ENCODE assay signal across 27 cellular contexts in genomic region chr2:6856548-6856920, GRCh38. TPM values are rescaled to one million over a fixed set of nuclear protein-coding genes. Genes with fewer than 3 reads are reported as not detected.
"Had no signal": no experiment of that assay in that cellular context is flagged by ENCODE, and none has a peak within 500 bp of the region (broad histone marks: within the 10 kb centered on the region; RNA-seq: fewer than 3 reads in every experiment).

No MANE protein-coding gene starts in this region.

- H3K4me1 ChIP-seq: ascending aorta, body of pancreas had no signal

- H3K27ac ChIP-seq: ascending aorta, body of pancreas, SK-N-MC, VCaP had no signal

- H3K4me3 Mint-ChIP-seq: activated T-cell treated with anti-CD3 and anti-CD28 coated beads, Interleukin-2, amount 50 U/mL, for 72 hours; central memory CD8-positive, alpha-beta T cell; T-cell had no signal

- DNase-seq: activated CD4-positive, alpha-beta T cell treated with anti-CD3 and anti-CD28 coated beads for 4 hours; activated CD4-positive, alpha-beta T cell treated with anti-CD3 and anti-CD28 coated beads, Interleukin-2, amount 50 U/mL, for 4 hours; activated CD8-positive, alpha-beta memory T cell treated with anti-CD3 and anti-CD28 coated beads for 24 hours; activated naive CD4-positive, alpha-beta T cell treated with anti-CD3 and anti-CD28 coated beads, Interleukin-2, amount 50 U/mL, for 16 hours; activated T-cell treated with anti-CD3 and anti-CD28 coated beads, Interleukin-2, amount 50 U/mL, for 72 hours; amniotic stem cell; body of pancreas; Karpas-422; NCI-H1092 treated with DMSO at 0.1 percent for 48 hours; NCI-H1417 treated with DMSO at 0.1 percent for 48 hours; NCI-H1694; NCI-H2029; NCI-H2107; NCI-H2171 treated with DMSO at 0.1 percent for 48 hours; NCI-H226; NCI-H526; NCI-H774; RPMI8226; T-cell; T-helper 2 cell had no signal

- H3K27me3 ChIP-seq: ascending aorta, body of pancreas had no signal

- ATAC-seq: activated T-cell treated with anti-CD3 and anti-CD28 coated beads, Interleukin-2, amount 50 U/mL, for 72 hours; body of pancreas; Panc1; Right ventricle myocardium inferior; T-cell had no signal

- H3K4me3 ChIP-seq: ascending aorta, body of pancreas, SK-N-MC had no signal

- H3K27me3 Mint-ChIP-seq: central memory CD8-positive, alpha-beta T cell; T-cell had no signal

- H3K27ac Mint-ChIP-seq: activated T-cell treated with anti-CD3 and anti-CD28 coated beads, Interleukin-2, amount 50 U/mL, for 72 hours had no signal

RNA-seq across cellular contexts. Expression of gene RSAD2, which starts 21.0 kb away (rescaled TPM):
- total RNA-seq: OCI-LY7 had no signal
